In genomic region chr2:121736140-121736461, GRCh38 we compare ENCODE assay signal across 8 cellular contexts. TPM values are rescaled to one million over a fixed set of nuclear protein-coding genes. Genes with fewer than 3 reads are reported as not detected.
DNase-seq lines count a peak whose midpoint lies in the region; ATAC-seq and TF ChIP-seq lines count a peak whose summit lies in the region.

No MANE protein-coding gene starts in this region.

- TF ChIP-seq CTCF in BE2C (IDR thresholded peaks at IDR 0.05; ENCODE audit: low read depth, low read length) (no peak), choroid plexus epithelial cell (conservative IDR thresholded peaks at IDR 0.05; ENCODE audit: low read depth, low read length) (no peak)

- H3K4me1 Mint-ChIP-seq in natural killer cell treated with Interleukin-12 subunit alpha and Interleukin-12 subunit beta and Interleukin-15 and Interleukin-18, amount 100 ng/mL, for 72 hours (ENCODE audit: low read depth in 2 of 2): peaks cover 39 to 40% of the 10 kb centered on the region in 2 donors

- H3K27me3 Mint-ChIP-seq in natural killer cell treated with Interleukin-12 subunit alpha and Interleukin-12 subunit beta and Interleukin-15 and Interleukin-18, amount 100 ng/mL, for 72 hours: no peaks in the 10 kb centered on the region

- peak overlapping the region; percentile 96 for H3K27ac Mint-ChIP-seq in natural killer cell treated with Interleukin-12 subunit alpha and Interleukin-12 subunit beta and Interleukin-15 and Interleukin-18, amount 100 ng/mL, for 72 hours

- H3K4me1 ChIP-seq in BE2C: no peaks in the 10 kb centered on the region

- no peaks in the 10 kb centered on the region for H3K9me3 ChIP-seq in BE2C

- ATAC-seq in natural killer cell treated with Interleukin-12 subunit alpha and Interleukin-12 subunit beta and Interleukin-15 and Interleukin-18, amount 100 ng/mL, for 72 hours: no peak
- ATAC-seq in GM19452 (IDR thresholded peaks at IDR 0.05; ENCODE audit: unreplicated experiment) (no peak), GM19351 (IDR thresholded peaks at IDR 0.05; ENCODE audit: unreplicated experiment) (no peak)

- DNase-seq in BE2C (no peak), choroid plexus epithelial cell (ENCODE audit: low read depth) (no peak), retina (no peak)
- no peak for DNase-seq in Jurkat, Clone E6-1 (ENCODE audit: low read depth, low spot score)
- no peak for DNase-seq in natural killer cell treated with Interleukin-12 subunit alpha and Interleukin-12 subunit beta and Interleukin-15 and Interleukin-18, amount 100 ng/mL, for 72 hours (ENCODE audit: low spot score)
- DNase-seq in activated CD4-positive, alpha-beta T cell treated with anti-CD3 and anti-CD28 coated beads for 48 hours: no peak

- peaks cover 29% of the 10 kb centered on the region for H3K36me3 Mint-ChIP-seq in natural killer cell treated with Interleukin-12 subunit alpha and Interleukin-12 subunit beta and Interleukin-15 and Interleukin-18, amount 100 ng/mL, for 72 hours

- no peaks in the 10 kb centered on the region for H3K27me3 ChIP-seq in BE2C

- H3K36me3 ChIP-seq in BE2C: peaks cover 19% of the 10 kb centered on the region

- H3K4me3 ChIP-seq in BE2C (ENCODE audit: low read depth, low read length) (peak overlapping the region; percentile 96), choroid plexus epithelial cell (ENCODE audit: low read depth, low read length) (peak overlapping the region; percentile 97)
- H3K4me3 ChIP-seq in Jurkat, Clone E6-1 (ENCODE audit: low read length): peak overlapping the region; percentile 83

- peak overlapping the region; percentile 100 for H3K4me3 Mint-ChIP-seq in natural killer cell treated with Interleukin-12 subunit alpha and Interleukin-12 subunit beta and Interleukin-15 and Interleukin-18, amount 100 ng/mL, for 72 hours

- H3K9me3 Mint-ChIP-seq in natural killer cell treated with Interleukin-12 subunit alpha and Interleukin-12 subunit beta and Interleukin-15 and Interleukin-18, amount 100 ng/mL, for 72 hours: no peaks in the 10 kb centered on the region

RNA-seq across cellular contexts. Expression of gene NIFK, which starts 0.6 kb away (rescaled TPM):
- polyA plus RNA-seq in BE2C (2012; ENCODE audit: insufficient read depth, insufficient read length, low read depth): 53.1 TPM
- polyA plus RNA-seq in Jurkat, Clone E6-1 (2012; ENCODE audit: insufficient read depth, insufficient read length): 119 TPM
- 100 to 1,000 TPM in 1 of 2 donors, 10 to 100 TPM in 1; 90.6 to 105 TPM for total RNA-seq in natural killer cell treated with Interleukin-12 subunit alpha and Interleukin-12 subunit beta and Interleukin-15 and Interleukin-18, amount 100 ng/mL, for 72 hours

RNA-seq across cellular contexts. Expression of gene TSN, which starts 19.4 kb away (rescaled TPM):
- polyA plus RNA-seq in BE2C (2012; ENCODE audit: insufficient read depth, insufficient read length, low read depth): 65.3 TPM
- 102 TPM for polyA plus RNA-seq in Jurkat, Clone E6-1 (2012; ENCODE audit: insufficient read depth, insufficient read length)
- 10 to 100 TPM; 59.8 to 69.9 TPM for total RNA-seq in natural killer cell treated with Interleukin-12 subunit alpha and Interleukin-12 subunit beta and Interleukin-15 and Interleukin-18, amount 100 ng/mL, for 72 hours
